ENCODE assay signal across 9 cellular contexts in genomic region chr1:197915797-197916686, GRCh38. TPM values are rescaled to one million over a fixed set of nuclear protein-coding genes. Genes with fewer than 3 reads are reported as not detected.
A peak's percentile ranks its signal among the peaks of the same experiment; 100 is the strongest.
DNase-seq lines count a peak whose midpoint lies in the region; ATAC-seq and TF ChIP-seq lines count a peak whose summit lies in the region.
"Had no signal": no experiment of that assay in that cellular context is flagged by ENCODE, and none has a peak within 500 bp of the region (broad histone marks: within the 10 kb centered on the region; RNA-seq: fewer than 3 reads in every experiment).

No MANE protein-coding gene starts in this region.

- H3K4ac ChIP-seq in IMR-90 (ENCODE audit: low read depth, low read length), result no peak overlapping the region

- H2BK15ac ChIP-seq in IMR-90 (ENCODE audit: low read depth, low read length), result no peak overlapping the region

- peaks cover under 1% of the 10 kb centered on the region; the same call in 1 of the 2 replicates for H3K9me3 ChIP-seq in IMR-90 (ENCODE audit: control insufficient read depth, insufficient read depth, low read length)

- H4K91ac ChIP-seq in IMR-90 (ENCODE audit: insufficient read depth, low read depth, low read length), result no peak overlapping the region

- no peak overlapping the region for H3K27ac ChIP-seq in IMR-90 (ENCODE audit: insufficient read depth, low read length)

- no peaks in the 10 kb centered on the region for H3K9me3 Mint-ChIP-seq in dendritic cell treated with granulocyte-macrophage colony-stimulating factor and Interleukin-4, amounts not matched to agents 40 ng/mL and 50 ng/mL, for 4 days

- no peaks in the 10 kb centered on the region for H3K9me1 ChIP-seq in IMR-90 (ENCODE audit: insufficient read depth, low read length)

- H2BK20ac ChIP-seq in IMR-90 (ENCODE audit: low read depth, low read length), result no peak overlapping the region

- 4% methylated on average over 17 of the region's 49 CpGs; no CpG with 5 or more reads in 1 of the 2 experiments for WGBS in IMR-90 (ENCODE audit: extremely low coverage in 2 of 2, insufficient read length in 1 of 2), 2 experiments

- no peak overlapping the region for H3K9ac ChIP-seq in IMR-90 (ENCODE audit: low read depth, low read length)

- H3K4me1 ChIP-seq in IMR-90 (ENCODE audit: control insufficient read depth, insufficient read depth, low read length), result peaks cover 10% of the 10 kb centered on the region; the same call in 1 of the 2 replicates

- peak overlapping the region; percentile 79 for H3K4me2 ChIP-seq in IMR-90 (ENCODE audit: low read depth, low read length)

- no peaks in the 10 kb centered on the region for H3K36me3 ChIP-seq in IMR-90 (ENCODE audit: control insufficient read depth, insufficient read depth, low read length)

- intact Hi-C loops in IMR-90 (cut with micrococcal nuclease), result loop anchor here (2.0 to 10.0 kb wide), 7 partner anchors 224 to 769 kb away; partner anchors contain the start of gene NEK7
- intact Hi-C loops in dendritic cell treated with granulocyte-macrophage colony-stimulating factor and Interleukin-4, amounts not matched to agents 40 ng/mL and 50 ng/mL, for 4 days (cut with micrococcal nuclease), result loop anchor here (10.0 kb wide), 1 partner anchor 239 kb away; the partner anchor contains the start of gene NEK7

- TF ChIP-seq POLR2A in IMR-90 (IDR thresholded peaks at IDR 0.05; ENCODE audit: low read depth, low read length), result no peak

- in situ Hi-C loops in IMR-90 (cut with MboI; ENCODE audit: low sequenced_read_pairs), result loop anchor here (10.0 to 25.0 kb wide), 2 partner anchors 549 to 771 kb away; no protein-coding TSS in a partner anchor

- H3K18ac ChIP-seq in IMR-90 (ENCODE audit: low read depth, low read length), result no peak overlapping the region

- BruUV-seq in IMR-90 (replicated peaks; lab: Mats Ljungman, UMichigan), result no TSS peak

- H2AK5ac ChIP-seq in IMR-90 (ENCODE audit: low read depth, low read length), result no peak overlapping the region

- POLR2A ChIA-PET in IMR-90 (lab: Charles Lee; ENCODE audit: unreplicated experiment), result interaction anchor here (0.7 kb wide), 1 partner anchor 1627 kb away, joined by 19 read pairs; no protein-coding TSS in a partner anchor

- H3K27me3 ChIP-seq in IMR-90 (ENCODE audit: control insufficient read depth, insufficient read depth, low read length), result peaks cover 100% of the 10 kb centered on the region

- peak overlapping the region; percentile 37 for H3K4me3 Mint-ChIP-seq in dendritic cell treated with granulocyte-macrophage colony-stimulating factor and Interleukin-4, amounts not matched to agents 40 ng/mL and 50 ng/mL, for 4 days

- no peak overlapping the region for H4K8ac ChIP-seq in IMR-90 (ENCODE audit: low read depth in 2 of 2, low read length in 2 of 2)

- CTCF ChIA-PET in IMR-90 (lab: Yijun Ruan, JAX), result interaction anchor here (0.6 to 1.5 kb wide), 9 partner anchors 24 to 1197 kb away, joined by 3 to 6 read pairs (median 3); no protein-coding TSS in a partner anchor

- H3K79me1 ChIP-seq in IMR-90 (ENCODE audit: low read depth in 1 of 2, low read length in 2 of 2), result no peaks in the 10 kb centered on the region

- no peak overlapping the region for H2BK120ac ChIP-seq in IMR-90 (ENCODE audit: low read depth, low read length)

- H3K14ac ChIP-seq in IMR-90 (replicated peaks; ENCODE audit: low read depth, low read length), result no peak overlapping the region

- no peaks in the 10 kb centered on the region for H3K36me3 Mint-ChIP-seq in dendritic cell treated with granulocyte-macrophage colony-stimulating factor and Interleukin-4, amounts not matched to agents 40 ng/mL and 50 ng/mL, for 4 days (ENCODE audit: low read depth)

- H3K27me3 Mint-ChIP-seq in dendritic cell treated with granulocyte-macrophage colony-stimulating factor and Interleukin-4, amounts not matched to agents 40 ng/mL and 50 ng/mL, for 4 days, result peaks cover 99% of the 10 kb centered on the region

- peak overlapping the region; percentile 12 for H3K4me3 ChIP-seq in IMR-90 (ENCODE audit: insufficient read depth, low read depth, low read length)

- ATAC-seq in IMR-90 (ENCODE audit: low read depth) (peak; percentile 75), HG03354 (IDR thresholded peaks at IDR 0.05; ENCODE audit: poor library complexity, severe bottlenecking, unreplicated experiment) (no peak), HG03039 (IDR thresholded peaks at IDR 0.05; ENCODE audit: unreplicated experiment) (no peak), HG03442 (IDR thresholded peaks at IDR 0.05; ENCODE audit: unreplicated experiment) (no peak)

- H3K56ac ChIP-seq in IMR-90 (ENCODE audit: extremely low read depth, insufficient read depth, low read length), result no peak overlapping the region

- dilution Hi-C loops in IMR-90 (cut with HindIII; ENCODE audit: low sequenced_read_pairs, unreplicated experiment), result no loop called here

- no peak overlapping the region for H4K5ac ChIP-seq in IMR-90 (ENCODE audit: low read depth, low read length)

- peak overlapping the region; percentile 72 for H3K23ac ChIP-seq in IMR-90 (ENCODE audit: low read depth, low read length)

- H2AFZ ChIP-seq in IMR-90 (replicated peaks; ENCODE audit: low read length, poor library complexity), result peak overlapping the region; percentile 82

- H2BK5ac ChIP-seq in IMR-90 (ENCODE audit: low read depth, low read length, poor library complexity, severe bottlenecking), result no peak overlapping the region

- peak overlapping the region; percentile 37 for H2AK9ac ChIP-seq in IMR-90 (replicated peaks; ENCODE audit: low read depth, low read length, poor library complexity)

- H4K20me1 ChIP-seq in IMR-90 (ENCODE audit: insufficient read depth, low read length), result peaks cover 5% of the 10 kb centered on the region; the same call in 1 of the 2 replicates

- TF ChIP-seq CTCF in IMR-90 (conservative IDR thresholded peaks at IDR 0.05; ENCODE audit: low read depth, low read length), result peak; percentile 67

- peaks cover 79% of the 10 kb centered on the region for H3K4me1 Mint-ChIP-seq in dendritic cell treated with granulocyte-macrophage colony-stimulating factor and Interleukin-4, amounts not matched to agents 40 ng/mL and 50 ng/mL, for 4 days (ENCODE audit: low read depth)

- TF ChIP-seq RAD21 in IMR-90 (IDR thresholded peaks at IDR 0.05; ENCODE audit: low read length), result peak; percentile 60

- H3K27ac Mint-ChIP-seq in dendritic cell treated with granulocyte-macrophage colony-stimulating factor and Interleukin-4, amounts not matched to agents 40 ng/mL and 50 ng/mL, for 4 days, result no peak overlapping the region

- DNase-seq in DMS114 treated with DMSO at 0.1 percent for 48 hours (lab: John Stamatoyannopoulos, UW; ENCODE audit: unreplicated experiment) (peak; percentile 64), IMR-90 (peak; percentile 61), SHP77 treated with DMSO at 0.1 percent for 48 hours (lab: John Stamatoyannopoulos, UW) (peak; percentile 65), medulla oblongata (ENCODE audit: extremely low spot score) (peak; percentile 20)

TF ChIP-seq in IMR-90, 13 proteins besides CTCF, POLR2A, EP300 and RAD21:
- no peak for TF ChIP-seq CEBPB (IDR thresholded peaks at IDR 0.05; ENCODE audit: low read depth, low read length)
- TF ChIP-seq SMC3 (IDR thresholded peaks at IDR 0.05; ENCODE audit: low read depth, low read length), result peak; percentile 69
- no peak for TF ChIP-seq MAZ (IDR thresholded peaks at IDR 0.05; ENCODE audit: borderline replicate concordance, low read depth, low read length)
- no peak for TF ChIP-seq MXI1 (IDR thresholded peaks at IDR 0.05; ENCODE audit: borderline replicate concordance, low read depth, low read length)

RNA-seq across cellular contexts. Expression of gene LHX9, which starts 1.1 kb away (rescaled TPM):
- under 0.01 and 0.18 TPM in 2 replicates for total RNA-seq in IMR-90 (2012; rRNA removed)
- polyA plus RNA-seq in IMR-90 (2012; rRNA removed), result 0.06 and 0.26 TPM in 2 replicates
- 0.05 and 0.12 TPM in 2 replicates for polyA plus RNA-seq in IMR-90 (2012; cell fraction: cytosol; rRNA removed)
- 0.22 and 0.26 TPM in 2 replicates for polyA plus RNA-seq in IMR-90 (2012; cell fraction: nucleus; rRNA removed; ENCODE audit: low replicate concordance)
- total RNA-seq: activated CD8-positive, alpha-beta memory T cell treated with anti-CD3 and anti-CD28 coated beads for 36 hours had no signal

RNA-seq across cellular contexts. Expression of gene C1orf53, which starts 13.6 kb away (rescaled TPM):
- 4.2 and 4.8 TPM in 2 replicates for total RNA-seq in IMR-90 (2012; rRNA removed)
- polyA plus RNA-seq in IMR-90 (2012; rRNA removed), result 7.0 and 8.0 TPM in 2 replicates
- 12.1 and 15.5 TPM in 2 replicates for polyA plus RNA-seq in IMR-90 (2012; cell fraction: cytosol; rRNA removed)
- polyA plus RNA-seq in IMR-90 (2012; cell fraction: nucleus; rRNA removed; ENCODE audit: low replicate concordance), result 4.8 and 5.6 TPM in 2 replicates
